In the genomic region with DNA sequence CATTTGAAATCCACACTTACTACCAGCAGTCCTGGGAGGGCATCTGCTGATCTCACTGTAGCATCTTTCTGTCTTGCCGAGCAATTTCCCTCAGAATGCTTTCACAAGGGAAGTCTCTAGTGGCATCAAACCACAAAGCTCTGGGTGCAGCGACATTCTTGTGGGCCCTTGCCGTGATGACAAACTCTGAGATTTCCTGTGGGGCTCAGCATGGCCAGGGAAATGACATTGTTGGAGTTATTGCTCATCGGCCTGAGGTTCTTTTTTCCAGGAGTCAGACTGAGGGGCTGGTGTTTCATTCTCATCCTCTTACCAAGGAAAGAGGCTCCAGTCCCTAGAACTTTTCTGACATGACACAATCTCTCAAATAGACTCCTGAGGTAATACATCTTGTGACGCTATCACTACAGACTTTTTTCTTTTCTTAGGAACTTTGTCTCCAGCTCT, we compare ENCODE assay signal across 8 cellular contexts. TPM values are rescaled to one million over a fixed set of nuclear protein-coding genes. Genes with fewer than 3 reads are reported as not detected.
DNase-seq lines count a peak whose midpoint lies in the region; ATAC-seq and TF ChIP-seq lines count a peak whose summit lies in the region.

No MANE protein-coding gene starts in this region.

- H3K4me3 ChIP-seq in GM12864 (ENCODE audit: low read depth, low read length): no peak overlapping the region
- H3K4me3 ChIP-seq in SK-N-MC: no peak overlapping the region
- H3K4me3 ChIP-seq in uterus: no peak overlapping the region

- H3K4me1 Mint-ChIP-seq in activated naive CD8-positive, alpha-beta T cell treated with anti-CD3 and anti-CD28 coated beads, Interleukin-2, amount 50 U/mL, for 24 hours: peaks cover 30% of the 10 kb centered on the region
- H3K4me1 Mint-ChIP-seq in naive B cell: peaks cover 31 to 35% (median 33%) of the 10 kb centered on the region in 3 donors

- DNase-seq in GM12864 (ENCODE audit: low read depth): peak; percentile 36
- DNase-seq in SK-N-MC (ENCODE audit: low read depth, low spot score): peak; percentile 26
- DNase-seq in activated naive CD8-positive, alpha-beta T cell treated with anti-CD3 and anti-CD28 coated beads, Interleukin-2, amount 50 U/mL, for 24 hours: peak; percentile 66
- peak; percentile 42 for DNase-seq in naive B cell
- no peak for DNase-seq in NCI-H187 treated with DMSO at 0.1 percent for 48 hours (lab: John Stamatoyannopoulos, UW)
- DNase-seq in COR-L47 (lab: John Stamatoyannopoulos, UW): no peak
- DNase-seq in uterus: no peak

- peak overlapping the region; percentile 31 for H3K4me3 Mint-ChIP-seq in activated naive CD8-positive, alpha-beta T cell treated with anti-CD3 and anti-CD28 coated beads, Interleukin-2, amount 50 U/mL, for 24 hours
- no peak overlapping the region for H3K4me3 Mint-ChIP-seq in naive B cell

- H3K36me3 ChIP-seq in SK-N-MC (ENCODE audit: insufficient read depth, low read length) (no peaks in the 10 kb centered on the region; the same call in 1 of the 2 replicates), uterus (no peaks in the 10 kb centered on the region)

- no peaks in the 10 kb centered on the region for H3K4me1 ChIP-seq in uterus

- H3K36me3 Mint-ChIP-seq in activated naive CD8-positive, alpha-beta T cell treated with anti-CD3 and anti-CD28 coated beads, Interleukin-2, amount 50 U/mL, for 24 hours (ENCODE audit: low read depth): peaks cover 11% of the 10 kb centered on the region
- H3K36me3 Mint-ChIP-seq in naive B cell: no peaks in the 10 kb centered on the region

- ATAC-seq in HG02981 (IDR thresholded peaks at IDR 0.05; ENCODE audit: unreplicated experiment): peak; percentile 68
- ATAC-seq in activated naive CD8-positive, alpha-beta T cell treated with anti-CD3 and anti-CD28 coated beads, Interleukin-2, amount 50 U/mL, for 24 hours: peak; percentile 95
- peak; percentile 85 to 92 for ATAC-seq in naive B cell (ENCODE audit: low read depth in 2 of 2)

- no peaks in the 10 kb centered on the region for H3K9me3 Mint-ChIP-seq in activated naive CD8-positive, alpha-beta T cell treated with anti-CD3 and anti-CD28 coated beads, Interleukin-2, amount 50 U/mL, for 24 hours
- no peaks in the 10 kb centered on the region for H3K9me3 Mint-ChIP-seq in naive B cell

- no peak overlapping the region for H3K9ac ChIP-seq in SK-N-MC (ENCODE audit: insufficient read length)

- no peaks in the 10 kb centered on the region for H3K27me3 Mint-ChIP-seq in activated naive CD8-positive, alpha-beta T cell treated with anti-CD3 and anti-CD28 coated beads, Interleukin-2, amount 50 U/mL, for 24 hours
- H3K27me3 Mint-ChIP-seq in naive B cell: no peaks in the 10 kb centered on the region

- H3K27ac Mint-ChIP-seq in activated naive CD8-positive, alpha-beta T cell treated with anti-CD3 and anti-CD28 coated beads, Interleukin-2, amount 50 U/mL, for 24 hours: peak overlapping the region; percentile 74
- H3K27ac Mint-ChIP-seq in naive B cell: peak overlapping the region in 4 of 6 donors; percentile 75 to 95 (median 80)

- peak overlapping the region; percentile 0; the same call in 1 of the 2 replicates for H3K27ac ChIP-seq in SK-N-MC
- H3K27ac ChIP-seq in uterus: no peak overlapping the region

- H3K27me3 ChIP-seq in uterus: no peaks in the 10 kb centered on the region

- TF ChIP-seq POLR2A in uterus (IDR thresholded peaks at IDR 0.05): no peak

- no peak for TF ChIP-seq CTCF in GM12864 (IDR thresholded peaks at IDR 0.05; ENCODE audit: low read depth, low read length, missing control alignments)
- TF ChIP-seq CTCF in uterus (IDR thresholded peaks at IDR 0.05): no peak

- intact Hi-C loops in uterus (cut with DNase I; ENCODE audit: low total_unique reads): no loop called here

- H3K9me3 ChIP-seq in SK-N-MC (ENCODE audit: low read depth, low read length) (no peaks in the 10 kb centered on the region), uterus (no peaks in the 10 kb centered on the region)

RNA-seq across cellular contexts. Expression of a gene that starts 51.4 kb away (rescaled TPM):
- 100 to 1,000 TPM; 110 to 269 (median 140) TPM for polyA plus RNA-seq in naive B cell (ENCODE audit: low read depth in 6 of 6)
- 100 to 1,000 TPM in 1 of 4 donors, 10 to 100 TPM in 3; 42.7 to 102 (median 70.9) TPM for total RNA-seq in uterus

Comparison
In these comparisons a context has a peak if more than half of its experiments do, and no peak if none do; other contexts are left out.
1. DNase-seq: peak in GM12864 (single experiment), SK-N-MC (single experiment), activated naive CD8-positive, alpha-beta T cell treated with anti-CD3 and anti-CD28 coated beads, Interleukin-2, amount 50 U/mL, for 24 hours (single experiment) and naive B cell (single experiment); none in NCI-H187 treated with DMSO at 0.1 percent for 48 hours (single experiment), COR-L47 (single experiment) and uterus (0 of 2).
2. Peak in every context shown above with its lines, with median percentiles within 50 percentile points of each other: ATAC-seq.